ENCODE assay signal across 9 cellular contexts in genomic region chr4:31045724-31046318, GRCh38.
A peak's percentile ranks its signal among the peaks of the same experiment; 100 is the strongest.
DNase-seq lines count a peak whose midpoint lies in the region; ATAC-seq, FAIRE-seq and TF ChIP-seq lines count a peak whose summit lies in the region.
"Had no signal": no experiment of that assay in that cellular context is flagged by ENCODE, and none has a peak within 500 bp of the region (broad histone marks: within the 10 kb centered on the region; RNA-seq: fewer than 3 reads in every experiment).

No MANE protein-coding gene starts in this region.

- no peak overlapping the region for H3K4me3 ChIP-seq in heart left ventricle
- H3K4me3 ChIP-seq in right cardiac atrium (ENCODE audit: low read length), result no peak overlapping the region
- H3K4me3 ChIP-seq in foreskin fibroblast (ENCODE audit: low read depth in 1 of 2, low read length in 2 of 2), result no peak overlapping the region
- H3K4me3 ChIP-seq in osteoblast (ENCODE audit: insufficient read depth, low read length), result no peak overlapping the region

- H3K4me1 ChIP-seq in heart left ventricle (peaks cover 0 to 16% (median 0%) of the 10 kb centered on the region in 12 donors), right cardiac atrium (ENCODE audit: control insufficient read depth, insufficient read depth, low read length) (no peaks in the 10 kb centered on the region), osteoblast (ENCODE audit: insufficient read depth, low read length) (no peaks in the 10 kb centered on the region)

- H3K27me3 ChIP-seq in heart left ventricle (no peaks in the 10 kb centered on the region), right cardiac atrium (ENCODE audit: control insufficient read depth, insufficient read depth) (no peaks in the 10 kb centered on the region), osteoblast (ENCODE audit: insufficient read depth, low read length) (no peaks in the 10 kb centered on the region)

- no peak for DNase-seq in heart left ventricle
- DNase-seq in right cardiac atrium, result no peak
- peak; percentile 27 for DNase-seq in OCI-M1 (lab: John Stamatoyannopoulos, UW)
- DNase-seq in foreskin fibroblast, result peak in 1 of 2 donors; percentile 22
- peak; percentile 21 for DNase-seq in urothelium cell line (ENCODE audit: low spot score)
- no peak for DNase-seq in osteoblast (ENCODE audit: insufficient read length, low spot score, missing footprints)
- no peak for DNase-seq in ureter (ENCODE audit: low spot score)
- DNase-seq in posterior vena cava (ENCODE audit: low spot score), result no peak
- DNase-seq: stimulated activated CD4-positive, alpha-beta T cell treated with anti-CD3 and anti-CD28 coated beads, Interleukin-4, amount 100 ng/mL, for 1 hour had no signal

- TF ChIP-seq POLR2A in heart left ventricle (IDR thresholded peaks at IDR 0.05), result no peak

- H3K9me3 ChIP-seq in heart left ventricle (no peaks in the 10 kb centered on the region), right cardiac atrium (ENCODE audit: control insufficient read depth, low read length) (no peaks in the 10 kb centered on the region), osteoblast (ENCODE audit: low read depth, low read length) (no peaks in the 10 kb centered on the region)

- no peak overlapping the region for H2AFZ ChIP-seq in osteoblast (ENCODE audit: low read length)

- H3K79me2 ChIP-seq in osteoblast (ENCODE audit: insufficient read depth, low read length), result no peaks in the 10 kb centered on the region

- no peak overlapping the region for H3K27ac ChIP-seq in heart left ventricle
- H3K27ac ChIP-seq in right cardiac atrium (ENCODE audit: low read length), result no peak overlapping the region
- no peak overlapping the region for H3K27ac ChIP-seq in osteoblast (ENCODE audit: low read depth, low read length)

- intact Hi-C loops in heart left ventricle (cut with DNase I), result loop anchor here in 2 of 10 donors (10.0 kb wide), 1 partner anchor 629 kb away; no protein-coding TSS in a partner anchor
- intact Hi-C loops in right cardiac atrium (cut with DNase I), result no loop called here
- intact Hi-C loops in posterior vena cava (cut with DNase I), result no loop called here

- peak in 9 of 12 donors; percentile 33 to 52 (median 43) for TF ChIP-seq CTCF in heart left ventricle (IDR thresholded peaks at IDR 0.05)
- TF ChIP-seq CTCF in foreskin fibroblast (IDR thresholded peaks at IDR 0.05; ENCODE audit: low read depth, low read length), result peak; percentile 15
- TF ChIP-seq CTCF in osteoblast (IDR thresholded peaks at IDR 0.05; ENCODE audit: extremely low read depth, low read depth, low read length), result no peak

- WGBS in heart left ventricle, 4 donors, result 29 to 57% (median 37%) methylated on average over 2 of the region's 2 CpGs
- 47% methylated on average over 2 of the region's 2 CpGs for WGBS in right cardiac atrium

- peak in 3 of 4 donors; percentile 45 to 50 (median 49) for ATAC-seq in heart left ventricle
- no peak for ATAC-seq in right cardiac atrium

- H3K36me3 ChIP-seq in heart left ventricle, result no peaks in the 10 kb centered on the region
- H3K36me3 ChIP-seq in osteoblast (ENCODE audit: insufficient read depth, low read length), result no peaks in the 10 kb centered on the region

- no peaks in the 10 kb centered on the region for H4K20me1 ChIP-seq in osteoblast (ENCODE audit: insufficient read depth, low read length)

- no peak overlapping the region for H3K4me2 ChIP-seq in osteoblast (ENCODE audit: insufficient read depth, low read length)

- FAIRE-seq in urothelium cell line (lab: Jason Lieb, UNC), result no peak

Comparison
In these comparisons a context has a peak if more than half of its experiments do, and no peak if none do; other contexts are left out.
1. ATAC-seq: peak in heart left ventricle (3 of 4); none in right cardiac atrium (0 of 2).
2. DNase-seq: peak in OCI-M1 (single experiment) and urothelium cell line (single experiment); none in heart left ventricle (0 of 5), right cardiac atrium (0 of 3), osteoblast (single experiment), ureter (single experiment) and posterior vena cava (single experiment).